In the genomic region with DNA sequence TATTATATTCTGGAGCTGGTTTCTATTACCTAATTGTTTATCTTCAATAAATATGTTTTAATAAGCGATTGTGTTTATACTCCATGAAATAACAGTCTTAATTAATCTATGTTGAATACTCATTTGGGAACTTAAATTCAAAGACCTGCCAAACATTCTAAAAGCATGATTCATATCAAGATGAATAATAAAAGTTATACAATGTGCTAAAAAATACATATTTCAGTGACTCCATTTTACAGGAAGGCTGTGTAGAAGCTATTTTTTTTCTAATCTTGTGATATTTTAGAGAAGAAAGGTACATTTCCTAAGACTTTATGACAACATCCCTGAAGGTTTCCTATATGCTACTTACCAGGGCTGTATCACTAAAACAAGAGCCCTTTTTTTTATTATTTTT, we compare ENCODE assay signal across 22 cellular contexts.
DNase-seq lines count a peak whose midpoint lies in the region; ATAC-seq and TF ChIP-seq lines count a peak whose summit lies in the region.
"Had no signal": no experiment of that assay in that cellular context is flagged by ENCODE, and none has a peak within 500 bp of the region (broad histone marks: within the 10 kb centered on the region; RNA-seq: fewer than 3 reads in every experiment).

No MANE protein-coding gene starts in this region.

- in situ Hi-C loops in mammary epithelial cell (cut with MboI; ENCODE audit: low sequenced_read_pairs in 2 of 2), result no loop called here

- H3K4me2 ChIP-seq in mammary epithelial cell (ENCODE audit: insufficient read depth, low read depth, low read length), result no peak overlapping the region
- no peak overlapping the region for H3K4me2 ChIP-seq in fibroblast of lung (ENCODE audit: extremely low read depth, insufficient read depth, low read length)
- no peak overlapping the region for H3K4me2 ChIP-seq in mesenchymal stem cell (ENCODE audit: low read length, poor library complexity, severe bottlenecking)
- H3K4me2 ChIP-seq: BLaER1 had no signal

- H3K9me3 Mint-ChIP-seq in activated naive CD4-positive, alpha-beta T cell treated with anti-CD3 and anti-CD28 coated beads, Interleukin-2, amount 10 ng/mL, durations not matched to agents 7 days and 5 days, result no peaks in the 10 kb centered on the region

- no peak overlapping the region for H4K8ac ChIP-seq in mesenchymal stem cell (ENCODE audit: low read length)

- DNase-seq in mammary epithelial cell (peak; percentile 28), fibroblast of lung (ENCODE audit: low read depth in 2 of 2) (peak; percentile 5 to 21), psoas muscle (no peak), DMS 273 treated with DMSO at 0.1 percent for 48 hours (lab: John Stamatoyannopoulos, UW) (no peak), mesenchymal stem cell (no peak)
- no peak for DNase-seq in activated naive CD4-positive, alpha-beta T cell treated with anti-CD3 and anti-CD28 coated beads, Interleukin-2, amount 10 ng/mL, durations not matched to agents 7 days and 5 days
- DNase-seq: CD4-positive, CD25-positive, alpha-beta regulatory T cell; GOT3; KBM-7; MM.1S; NCI-H2029; NCI-H446 treated with DMSO at 0.1 percent for 48 hours; NCI-H526; NCI-H82; NK-92 treated with Interleukin-12 subunit alpha and Interleukin-12 subunit beta, amount 100 ng/mL, for 24 hours; PC-3; Right ventricle myocardium superior had no signal

- no peak overlapping the region for H3K4me3 Mint-ChIP-seq in activated naive CD4-positive, alpha-beta T cell treated with anti-CD3 and anti-CD28 coated beads, Interleukin-2, amount 10 ng/mL, durations not matched to agents 7 days and 5 days
- H3K4me3 Mint-ChIP-seq: CD4-positive, CD25-positive, alpha-beta regulatory T cell had no signal

- H3K4me1 ChIP-seq in HEK293 (ENCODE audit: control insufficient read depth, insufficient read depth, low read length) (peaks cover 10% of the 10 kb centered on the region), mammary epithelial cell (ENCODE audit: insufficient read depth, low read length) (peaks cover 19% of the 10 kb centered on the region), fibroblast of lung (ENCODE audit: control insufficient read depth, extremely low read depth, insufficient read depth, low read length) (no peaks in the 10 kb centered on the region), psoas muscle (peaks cover 23% of the 10 kb centered on the region), mesenchymal stem cell (ENCODE audit: control insufficient read depth, insufficient read depth, low read depth, low read length) (no peaks in the 10 kb centered on the region)
- H3K4me1 ChIP-seq: BLaER1 had no signal

- no peak overlapping the region for H3K4ac ChIP-seq in mesenchymal stem cell (ENCODE audit: low read depth in 1 of 2, low read length in 2 of 2)

- ATAC-seq in psoas muscle, result no peak
- ATAC-seq in GM18517 (IDR thresholded peaks at IDR 0.05; ENCODE audit: unreplicated experiment), result no peak
- ATAC-seq: PC-3 had no signal

- no peak overlapping the region for H4K91ac ChIP-seq in mesenchymal stem cell (ENCODE audit: low read length)

- H2BK120ac ChIP-seq in mesenchymal stem cell (ENCODE audit: low read depth, low read length), result no peak overlapping the region

- H3K27ac ChIP-seq in HEK293 (ENCODE audit: extremely low read depth, low read depth, low read length) (no peak overlapping the region), mammary epithelial cell (ENCODE audit: insufficient read depth, low read depth, low read length) (no peak overlapping the region), fibroblast of lung (ENCODE audit: insufficient read depth, low read length) (no peak overlapping the region), psoas muscle (peak overlapping the region; percentile 54), mesenchymal stem cell (ENCODE audit: low read length, poor library complexity, severe bottlenecking) (no peak overlapping the region)
- H3K27ac ChIP-seq: BLaER1 had no signal

- 0% methylated on average over 1 of the region's 1 CpG for WGBS in mammary epithelial cell (ENCODE audit: low coverage, missing lambda C conversion rate)
- WGBS in psoas muscle, 3 donors, result 57 to 67% (median 59%) methylated on average over 1 of the region's 1 CpG
- WGBS in mesenchymal stem cell, result no CpG with 5 or more reads among the region's 1 CpG

- no peak overlapping the region for H2BK5ac ChIP-seq in mesenchymal stem cell (ENCODE audit: low read depth, low read length, poor library complexity, severe bottlenecking)

- no peak for TF ChIP-seq CTCF in HEK293 (tag by site-specific recombination; IDR thresholded peaks at IDR 0.05)
- TF ChIP-seq CTCF in mammary epithelial cell (conservative IDR thresholded peaks at IDR 0.05 in 1 of 2, IDR thresholded peaks at IDR 0.05 in 1 of 2; ENCODE audit: extremely low read depth in 1 of 2, insufficient read depth in 1 of 2, low read depth in 1 of 2, low read length in 2 of 2), result no peak
- no peak for TF ChIP-seq CTCF in fibroblast of lung (conservative IDR thresholded peaks at IDR 0.05 in 1 of 2, IDR thresholded peaks at IDR 0.05 in 1 of 2; ENCODE audit: low read depth in 1 of 2, low read length in 2 of 2)
- no peak for TF ChIP-seq CTCF in psoas muscle (IDR thresholded peaks at IDR 0.05)

- H3K9me3 ChIP-seq in HEK293 (ENCODE audit: control insufficient read depth, insufficient read depth, low read depth, low read length), result no peaks in the 10 kb centered on the region
- H3K9me3 ChIP-seq in mammary epithelial cell (replicated peaks; ENCODE audit: insufficient read depth, low read length), result no peaks in the 10 kb centered on the region
- no peaks in the 10 kb centered on the region for H3K9me3 ChIP-seq in fibroblast of lung (ENCODE audit: control insufficient read depth, insufficient read depth, low read depth, low read length)
- no peaks in the 10 kb centered on the region for H3K9me3 ChIP-seq in psoas muscle
- peaks cover 5% of the 10 kb centered on the region for H3K9me3 ChIP-seq in mesenchymal stem cell (ENCODE audit: control insufficient read depth, low read length)
- H3K9me3 ChIP-seq: BLaER1, HAP-1, SJSA1 had no signal

- no peaks in the 10 kb centered on the region for H3K79me1 ChIP-seq in mesenchymal stem cell (replicated peaks; ENCODE audit: low read length, poor library complexity, severe bottlenecking)

- no peaks in the 10 kb centered on the region for H3K27me3 ChIP-seq in mammary epithelial cell (ENCODE audit: insufficient read depth, low read length)
- H3K27me3 ChIP-seq in fibroblast of lung (ENCODE audit: control insufficient read depth, insufficient read depth, low read length), result no peaks in the 10 kb centered on the region
- H3K27me3 ChIP-seq in psoas muscle (ENCODE audit: insufficient read depth in 3 of 3, low read length in 2 of 3), result no peaks in the 10 kb centered on the region
- no peaks in the 10 kb centered on the region for H3K27me3 ChIP-seq in mesenchymal stem cell (ENCODE audit: control insufficient read depth in 1 of 2, insufficient read depth in 1 of 2, low read length in 2 of 2)
- H3K27me3 ChIP-seq: BLaER1, SJSA1 had no signal

- no peaks in the 10 kb centered on the region for H3K36me3 ChIP-seq in HEK293 (ENCODE audit: control insufficient read depth in 2 of 2, insufficient read depth in 1 of 2, low read length in 2 of 2)
- no peaks in the 10 kb centered on the region for H3K36me3 ChIP-seq in mammary epithelial cell (ENCODE audit: insufficient read depth, low read length)
- H3K36me3 ChIP-seq in fibroblast of lung (ENCODE audit: control insufficient read depth, insufficient read depth, low read length), result no peaks in the 10 kb centered on the region
- H3K36me3 ChIP-seq in psoas muscle (ENCODE audit: insufficient read depth in 1 of 2, low read depth in 1 of 2), result no peaks in the 10 kb centered on the region
- H3K36me3 ChIP-seq in mesenchymal stem cell (ENCODE audit: control insufficient read depth in 1 of 2, insufficient read depth in 2 of 2, low read depth in 1 of 2, low read length in 2 of 2), result no peaks in the 10 kb centered on the region
- H3K36me3 ChIP-seq: BLaER1, HAP-1, SJSA1 had no signal

- H3K79me2 ChIP-seq in mammary epithelial cell (ENCODE audit: insufficient read depth, low read length) (no peaks in the 10 kb centered on the region), fibroblast of lung (ENCODE audit: control insufficient read depth, insufficient read depth, low read length) (no peaks in the 10 kb centered on the region)

- H4K20me1 ChIP-seq in mammary epithelial cell (ENCODE audit: insufficient read depth, low read length) (no peaks in the 10 kb centered on the region), fibroblast of lung (ENCODE audit: control insufficient read depth, extremely low read depth, insufficient read depth, low read length) (no peaks in the 10 kb centered on the region)
- H4K20me1 ChIP-seq: BLaER1 had no signal

- POLR2A ChIA-PET in HEK293 (lab: Yijun Ruan, JAX), result no interaction called here

- no peaks in the 10 kb centered on the region for H3K27me3 Mint-ChIP-seq in activated naive CD4-positive, alpha-beta T cell treated with anti-CD3 and anti-CD28 coated beads, Interleukin-2, amount 10 ng/mL, durations not matched to agents 7 days and 5 days
- H3K27me3 Mint-ChIP-seq: CD4-positive, CD25-positive, alpha-beta regulatory T cell had no signal

- intact Hi-C loops in mammary epithelial cell (cut with micrococcal nuclease), result no loop called here
- intact Hi-C loops in psoas muscle (cut with DNase I), result loop anchor here in 1 of 2 donors (5.0 kb wide), 1 partner anchor 49 kb away; no protein-coding TSS in a partner anchor

- H3K14ac ChIP-seq in mesenchymal stem cell (ENCODE audit: low read length in 2 of 2), result no peak overlapping the region

- H3K4me3 ChIP-seq in HEK293 (ENCODE audit: low read depth, low read length), result no peak overlapping the region
- H3K4me3 ChIP-seq in mammary epithelial cell (replicated peaks in 1 of 3; ENCODE audit: insufficient read depth in 1 of 3, low read depth in 2 of 3, low read length in 3 of 3), result no peak overlapping the region
- H3K4me3 ChIP-seq in fibroblast of lung (replicated peaks in 1 of 4; ENCODE audit: control extremely low read depth in 1 of 4, insufficient read depth in 1 of 4, low read depth in 3 of 4, low read length in 4 of 4), result no peak overlapping the region
- H3K4me3 ChIP-seq in psoas muscle, result no peak overlapping the region
- no peak overlapping the region for H3K4me3 ChIP-seq in mesenchymal stem cell (ENCODE audit: insufficient read depth in 1 of 2, low read depth in 1 of 2, low read length in 2 of 2)
- H3K4me3 ChIP-seq: BLaER1, HAP-1, SJSA1 had no signal

- no peak overlapping the region for H3K9ac ChIP-seq in mammary epithelial cell (ENCODE audit: insufficient read depth, low read length)
- no peak overlapping the region for H3K9ac ChIP-seq in fibroblast of lung (ENCODE audit: insufficient read depth, low read length)
- no peak overlapping the region for H3K9ac ChIP-seq in mesenchymal stem cell (ENCODE audit: low read length)
- H3K9ac ChIP-seq: BLaER1 had no signal

- H3K36me3 Mint-ChIP-seq in activated naive CD4-positive, alpha-beta T cell treated with anti-CD3 and anti-CD28 coated beads, Interleukin-2, amount 10 ng/mL, durations not matched to agents 7 days and 5 days, result no peaks in the 10 kb centered on the region
- H3K36me3 Mint-ChIP-seq: CD4-positive, CD25-positive, alpha-beta regulatory T cell had no signal

- H2BK12ac ChIP-seq in mesenchymal stem cell (ENCODE audit: low read length in 2 of 2), result no peak overlapping the region

- CTCF ChIA-PET in HEK293 (lab: Yijun Ruan, JAX) (no interaction called here), mammary epithelial cell (lab: Charles Lee; ENCODE audit: low non-redundant PET) (no interaction called here)
- CTCF ChIA-PET in activated naive CD4-positive, alpha-beta T cell treated with anti-CD3 and anti-CD28 coated beads, Interleukin-2, amount 10 ng/mL, durations not matched to agents 7 days and 5 days (lab: Charles Lee), result no interaction called here

- BruUV-seq in mammary epithelial cell (replicated peaks; lab: Mats Ljungman, UMichigan), result no TSS peak

- no peak overlapping the region for H3K27ac Mint-ChIP-seq in activated naive CD4-positive, alpha-beta T cell treated with anti-CD3 and anti-CD28 coated beads, Interleukin-2, amount 10 ng/mL, durations not matched to agents 7 days and 5 days
- H3K27ac Mint-ChIP-seq: CD4-positive, CD25-positive, alpha-beta regulatory T cell had no signal

- no peak overlapping the region for H3K18ac ChIP-seq in mesenchymal stem cell (ENCODE audit: low read depth in 1 of 2, low read length in 2 of 2)

- no peak overlapping the region for H2AK5ac ChIP-seq in mesenchymal stem cell (ENCODE audit: low read length, severe bottlenecking)

- H3K4me1 Mint-ChIP-seq in activated naive CD4-positive, alpha-beta T cell treated with anti-CD3 and anti-CD28 coated beads, Interleukin-2, amount 10 ng/mL, durations not matched to agents 7 days and 5 days, result no peaks in the 10 kb centered on the region
- H3K4me1 Mint-ChIP-seq: CD4-positive, CD25-positive, alpha-beta regulatory T cell had no signal

- no peak overlapping the region for H2BK15ac ChIP-seq in mesenchymal stem cell (ENCODE audit: low read depth, poor library complexity, severe bottlenecking)

- dilution Hi-C loops in mammary epithelial cell (cut with HindIII; ENCODE audit: low sequenced_read_pairs), result no loop called here

- H2AFZ ChIP-seq in mammary epithelial cell (ENCODE audit: low read depth, low read length) (no peak overlapping the region), fibroblast of lung (ENCODE audit: low read length) (no peak overlapping the region), mesenchymal stem cell (ENCODE audit: low read depth, low read length) (no peak overlapping the region)

- H3K23ac ChIP-seq in mesenchymal stem cell (ENCODE audit: low read length in 2 of 2), result no peak overlapping the region

Comparison
In these comparisons a context has a peak if more than half of its experiments do, and no peak if none do; other contexts are left out.
1. DNase-seq: peak in mammary epithelial cell (single experiment) and fibroblast of lung (2 of 2); none in psoas muscle (0 of 2), activated naive CD4-positive, alpha-beta T cell treated with anti-CD3 and anti-CD28 coated beads, Interleukin-2, amount 10 ng/mL, durations not matched to agents 7 days and 5 days (single experiment), DMS 273 treated with DMSO at 0.1 percent for 48 hours (single experiment) and mesenchymal stem cell (single experiment).